1 cellular context compared by ENCODE assay signal in genomic region chr5:103037673-103038455, GRCh38.
TF ChIP-seq lines count a peak whose summit lies in the region.

No MANE protein-coding gene starts in this region.

TF ChIP-seq in GM12878, 131 proteins besides CTCF, POLR2A, EP300 and RAD21:
- TF ChIP-seq PRDM15 (CRISPR knock-in tag; IDR thresholded peaks at IDR 0.05) = no peak
- TF ChIP-seq EGR1 (IDR thresholded peaks at IDR 0.05; ENCODE audit: borderline replicate concordance in 1 of 2, low read depth in 2 of 2, low read length in 2 of 2) = no peak
